1 cellular context compared by ENCODE assay signal in the genomic region with DNA sequence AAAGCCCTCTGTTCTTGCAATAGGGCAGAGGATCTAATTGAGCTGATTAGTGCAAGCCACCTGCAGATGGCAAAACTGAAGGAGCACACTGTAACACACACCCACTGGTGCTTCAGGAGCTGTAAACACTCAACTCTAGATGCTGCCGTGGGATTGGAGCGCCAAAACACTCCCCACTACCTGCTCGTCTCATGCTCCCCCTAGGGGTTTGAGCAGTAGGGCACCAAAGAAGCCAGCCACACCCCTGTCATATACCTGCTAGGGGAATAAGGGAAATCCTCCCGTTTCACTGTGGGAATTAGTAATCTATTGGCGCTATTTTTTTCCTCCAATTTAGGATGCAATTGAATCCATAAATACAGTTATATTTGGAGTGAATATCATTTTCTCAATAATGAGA.
TF ChIP-seq lines count a peak whose summit lies in the region.

No MANE protein-coding gene starts in this region.

TF ChIP-seq in GM12878, 131 proteins besides CTCF, POLR2A, EP300 and RAD21 (continued from another document):
- TF ChIP-seq SKIL (IDR thresholded peaks at IDR 0.05; ENCODE audit: low read depth, poor library complexity, severe bottlenecking) (no peak), IKZF1 (conservative IDR thresholded peaks at IDR 0.05) (no peak)
